Comparison of ENCODE assay signal across 21 cellular contexts in genomic region chr21:26096494-26096893, GRCh38.
"Had no signal": no experiment of that assay in that cellular context is flagged by ENCODE, and none has a peak within 500 bp of the region (broad histone marks: within the 10 kb centered on the region; RNA-seq: fewer than 3 reads in every experiment).

No MANE protein-coding gene starts in this region.

- DNase-seq: activated CD4-positive, alpha-beta memory T cell treated with anti-CD3 and anti-CD28 coated beads for 36 hours; activated CD4-positive, alpha-beta T cell treated with anti-CD3 and anti-CD28 coated beads, Interleukin-2, amount 10 ng/mL, durations not matched to agents 7 days and 5 days; activated CD4-positive, CD25-positive, alpha-beta regulatory T cell; activated gamma-delta T cell; activated naive CD4-positive, alpha-beta T cell treated with anti-CD3 and anti-CD28 coated beads, Interleukin-2, amount 10 ng/mL, durations not matched to agents 7 days and 5 days; activated naive CD8-positive, alpha-beta T cell treated with anti-CD3 and anti-CD28 coated beads for 36 hours; activated T-cell treated with anti-CD3 and anti-CD28 coated beads for 4 hours; activated T-cell treated with anti-CD3 and anti-CD28 coated beads, Interleukin-2, amount 50 U/mL, for 48 hours; caudate nucleus; Kasumi-1; NCI-H1105 treated with DMSO at 0.1 percent for 48 hours; NCI-H1436 treated with DMSO at 0.1 percent for 48 hours; NCI-H187; NCI-H2081; NCI-H510A treated with DMSO at 0.1 percent for 48 hours; PC-3; SHP77; SW 1271 had no signal

- H3K36me3 ChIP-seq: SJSA1 had no signal

- H3K4me3 ChIP-seq: K562, SJSA1 had no signal

- H3K27ac ChIP-seq: SJSA1 had no signal

- H3K4me1 Mint-ChIP-seq: activated CD4-positive, alpha-beta T cell treated with anti-CD3 and anti-CD28 coated beads, Interleukin-2, amount 10 ng/mL, durations not matched to agents 7 days and 5 days; activated naive CD4-positive, alpha-beta T cell treated with anti-CD3 and anti-CD28 coated beads, Interleukin-2, amount 10 ng/mL, durations not matched to agents 7 days and 5 days; activated naive CD8-positive, alpha-beta T cell treated with anti-CD3 and anti-CD28 coated beads for 36 hours had no signal

- ATAC-seq: activated T-helper 17 cell treated with anti-CD3 and anti-CD28 coated beads, Interleukin-2, amount 50 U/mL, for 72 hours; K562; PC-3 had no signal

- H3K4me3 Mint-ChIP-seq: activated CD4-positive, alpha-beta memory T cell treated with anti-CD3 and anti-CD28 coated beads for 36 hours; activated CD4-positive, alpha-beta T cell treated with anti-CD3 and anti-CD28 coated beads, Interleukin-2, amount 10 ng/mL, durations not matched to agents 7 days and 5 days; activated naive CD4-positive, alpha-beta T cell treated with anti-CD3 and anti-CD28 coated beads, Interleukin-2, amount 10 ng/mL, durations not matched to agents 7 days and 5 days; activated naive CD8-positive, alpha-beta T cell treated with anti-CD3 and anti-CD28 coated beads for 36 hours; activated T-helper 17 cell treated with anti-CD3 and anti-CD28 coated beads, Interleukin-2, amount 50 U/mL, for 72 hours had no signal

- H3K27ac Mint-ChIP-seq: activated CD4-positive, alpha-beta memory T cell treated with anti-CD3 and anti-CD28 coated beads for 36 hours; activated CD4-positive, alpha-beta T cell treated with anti-CD3 and anti-CD28 coated beads, Interleukin-2, amount 10 ng/mL, durations not matched to agents 7 days and 5 days; activated naive CD4-positive, alpha-beta T cell treated with anti-CD3 and anti-CD28 coated beads, Interleukin-2, amount 10 ng/mL, durations not matched to agents 7 days and 5 days; activated naive CD8-positive, alpha-beta T cell treated with anti-CD3 and anti-CD28 coated beads for 36 hours; activated T-helper 17 cell treated with anti-CD3 and anti-CD28 coated beads, Interleukin-2, amount 50 U/mL, for 72 hours had no signal

- H3K36me3 Mint-ChIP-seq: activated CD4-positive, alpha-beta memory T cell treated with anti-CD3 and anti-CD28 coated beads for 36 hours; activated naive CD4-positive, alpha-beta T cell treated with anti-CD3 and anti-CD28 coated beads, Interleukin-2, amount 10 ng/mL, durations not matched to agents 7 days and 5 days had no signal

- H3K9me3 Mint-ChIP-seq: activated CD4-positive, alpha-beta memory T cell treated with anti-CD3 and anti-CD28 coated beads for 36 hours; activated CD4-positive, alpha-beta T cell treated with anti-CD3 and anti-CD28 coated beads, Interleukin-2, amount 10 ng/mL, durations not matched to agents 7 days and 5 days; activated naive CD4-positive, alpha-beta T cell treated with anti-CD3 and anti-CD28 coated beads, Interleukin-2, amount 10 ng/mL, durations not matched to agents 7 days and 5 days; activated naive CD8-positive, alpha-beta T cell treated with anti-CD3 and anti-CD28 coated beads for 36 hours; activated T-helper 17 cell treated with anti-CD3 and anti-CD28 coated beads, Interleukin-2, amount 50 U/mL, for 72 hours had no signal

- H3K9me3 ChIP-seq: SJSA1 had no signal

- H3K27me3 ChIP-seq: SJSA1 had no signal

- H3K27me3 Mint-ChIP-seq: activated CD4-positive, alpha-beta memory T cell treated with anti-CD3 and anti-CD28 coated beads for 36 hours; activated CD4-positive, alpha-beta T cell treated with anti-CD3 and anti-CD28 coated beads, Interleukin-2, amount 10 ng/mL, durations not matched to agents 7 days and 5 days; activated naive CD4-positive, alpha-beta T cell treated with anti-CD3 and anti-CD28 coated beads, Interleukin-2, amount 10 ng/mL, durations not matched to agents 7 days and 5 days; activated naive CD8-positive, alpha-beta T cell treated with anti-CD3 and anti-CD28 coated beads for 36 hours; activated T-helper 17 cell treated with anti-CD3 and anti-CD28 coated beads, Interleukin-2, amount 50 U/mL, for 72 hours had no signal
